Comparison of ENCODE assay signal across 16 cellular contexts in the genomic region with DNA sequence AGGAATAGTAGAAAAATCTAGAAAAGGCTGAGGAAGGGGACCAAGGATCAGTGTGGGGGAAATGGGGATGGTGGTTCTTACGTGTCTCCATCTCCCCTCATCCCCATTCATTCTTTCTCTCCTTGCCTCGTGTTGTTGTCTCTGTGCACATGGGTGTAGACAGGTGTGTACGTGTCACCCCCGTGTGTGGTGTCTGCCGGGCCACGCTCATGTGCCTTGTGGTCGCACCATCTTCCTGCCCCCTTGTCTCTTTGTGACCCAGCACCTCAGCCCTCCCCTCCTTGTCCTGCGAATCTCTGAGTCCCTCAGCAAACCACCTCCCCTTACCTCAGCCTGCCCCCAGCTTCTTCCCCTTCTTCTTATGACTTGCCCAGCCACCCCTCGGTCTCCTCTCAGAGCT. TPM values are rescaled to one million over a fixed set of nuclear protein-coding genes. Genes with fewer than 3 reads are reported as not detected.
DNase-seq lines count a peak whose midpoint lies in the region; ATAC-seq, FAIRE-seq and TF ChIP-seq lines count a peak whose summit lies in the region.
"Had no signal": no experiment of that assay in that cellular context is flagged by ENCODE, and none has a peak within 500 bp of the region (broad histone marks: within the 10 kb centered on the region; RNA-seq: fewer than 3 reads in every experiment).

No MANE protein-coding gene starts in this region.

- no peak overlapping the region for H2AFZ ChIP-seq in H1 (ENCODE audit: low read length)

- H3K4me1 Mint-ChIP-seq in stimulated activated naive CD8-positive, alpha-beta T cell treated with anti-CD3 and anti-CD28 coated beads, Interleukin-15, Interleukin-2, amounts not matched to agents 100 ng/mL and 50 ng/mL, for 24 hours (ENCODE audit: low read depth): no peaks in the 10 kb centered on the region
- H3K4me1 Mint-ChIP-seq in nephron (peaks cover 57% of the 10 kb centered on the region), type B pancreatic cell (ENCODE audit: unreplicated experiment) (peaks cover 56% of the 10 kb centered on the region)

- H3K4me1 ChIP-seq in H1 (replicated peaks in 1 of 4; ENCODE audit: control insufficient read depth in 3 of 4, insufficient read depth in 4 of 4, low read length in 3 of 4): peaks cover 0 to 41% (median 20%) of the 10 kb centered on the region in 4 experiments; a peak in 6 of 7 replicates

- H2BK5ac ChIP-seq in H1 (ENCODE audit: low read depth, low read length): peak overlapping the region; percentile 48; the same call in 1 of the 2 replicates

- no peak overlapping the region for H3K4me2 ChIP-seq in H1 (ENCODE audit: insufficient read depth in 1 of 2, low read depth in 2 of 2, low read length in 2 of 2)

- no peak for TF ChIP-seq RAD21 in H1 (IDR thresholded peaks at IDR 0.05 in 1 of 2, conservative IDR thresholded peaks at IDR 0.05 in 1 of 2; ENCODE audit: low read depth in 2 of 2, low read length in 2 of 2)

- H4K5ac ChIP-seq in H1 (ENCODE audit: insufficient read length, low read depth, low read length): no peak overlapping the region

- no peak for DNase-seq in stimulated activated naive CD8-positive, alpha-beta T cell treated with anti-CD3 and anti-CD28 coated beads, Interleukin-15, Interleukin-2, amounts not matched to agents 100 U/mL and 50 U/mL, for 24 hours
- DNase-seq in H1 (ENCODE audit: low read depth in 1 of 2, low spot score in 2 of 2): no peak
- DNase-seq in type B pancreatic cell (ENCODE audit: extremely low spot score, unreplicated experiment): no peak
- DNase-seq in iPS-NIHi11 (ENCODE audit: low spot score): no peak
- no peak for DNase-seq in brain microvascular endothelial cell
- no peak for DNase-seq in NCI-H2029 treated with DMSO at 0.1 percent for 48 hours (lab: John Stamatoyannopoulos, UW)
- DNase-seq: CD4-positive, alpha-beta T cell; NCI-H1417; NCI-H2029; NCI-H510A; NCI-H82; Right ventricle myocardium superior had no signal

- no peaks in the 10 kb centered on the region for H3K9me3 ChIP-seq in H1 (ENCODE audit: insufficient read depth in 2 of 2, low read depth in 1 of 2, low read length in 1 of 2)

- in situ Hi-C loops in brain microvascular endothelial cell (cut with HindIII; ENCODE audit: low pct_ligation_motif_present, low sequenced_read_pairs): no loop called here

- H3K9me3 Mint-ChIP-seq in stimulated activated naive CD8-positive, alpha-beta T cell treated with anti-CD3 and anti-CD28 coated beads, Interleukin-15, Interleukin-2, amounts not matched to agents 100 ng/mL and 50 ng/mL, for 24 hours: no peaks in the 10 kb centered on the region
- H3K9me3 Mint-ChIP-seq in nephron (no peaks in the 10 kb centered on the region), type B pancreatic cell (no peaks in the 10 kb centered on the region)
- H3K9me3 Mint-ChIP-seq: CD4-positive, alpha-beta T cell had no signal

- ATAC-seq in stimulated activated naive CD8-positive, alpha-beta T cell treated with anti-CD3 and anti-CD28 coated beads, Interleukin-15, Interleukin-2, amounts not matched to agents 100 U/mL and 50 U/mL, for 24 hours: no peak
- ATAC-seq: Panc1 had no signal

- H3K27ac ChIP-seq in H1 (ENCODE audit: low read depth, low read length) (no peak overlapping the region), brain microvascular endothelial cell (no peak overlapping the region)

- no peaks in the 10 kb centered on the region for H3K27me3 ChIP-seq in H1 (replicated peaks in 1 of 4; ENCODE audit: control insufficient read depth in 3 of 4, extremely low read depth in 1 of 4, insufficient read depth in 3 of 4, low read length in 3 of 4)
- H3K27me3 ChIP-seq in brain microvascular endothelial cell (replicated peaks): no peaks in the 10 kb centered on the region

- no peaks in the 10 kb centered on the region for H3K23me2 ChIP-seq in H1 (ENCODE audit: low read depth, low read length)

- no peak overlapping the region for H3K23ac ChIP-seq in H1 (ENCODE audit: insufficient read length)

- H3K56ac ChIP-seq in H1 (replicated peaks; ENCODE audit: insufficient read length, low read depth, low read length): no peak overlapping the region

- H2BK20ac ChIP-seq in H1 (ENCODE audit: low read length): peak overlapping the region; percentile 86; the same call in 1 of the 2 replicates

- no peak overlapping the region for H3K4me3 Mint-ChIP-seq in stimulated activated naive CD8-positive, alpha-beta T cell treated with anti-CD3 and anti-CD28 coated beads, Interleukin-15, Interleukin-2, amounts not matched to agents 100 ng/mL and 50 ng/mL, for 24 hours
- peak overlapping the region in 1 of 3 experiments; percentile 38 for H3K4me3 Mint-ChIP-seq in nephron
- H3K4me3 Mint-ChIP-seq in type B pancreatic cell: peak overlapping the region; percentile 67
- H3K4me3 Mint-ChIP-seq: CD4-positive, alpha-beta T cell had no signal

- no peaks in the 10 kb centered on the region for H3K79me2 ChIP-seq in H1 (ENCODE audit: control insufficient read depth in 1 of 2, insufficient read depth in 2 of 2, low read length in 2 of 2)

- H3K36me3 ChIP-seq in H1 (ENCODE audit: control insufficient read depth in 2 of 4, insufficient read depth in 4 of 4, low read length in 3 of 4): peaks cover 0 to 4% (median 1%) of the 10 kb centered on the region in 4 experiments; a peak in 3 of 8 replicates
- peaks cover 7% of the 10 kb centered on the region for H3K36me3 ChIP-seq in brain microvascular endothelial cell (replicated peaks)

- H3K14ac ChIP-seq in H1 (ENCODE audit: insufficient read length): no peak overlapping the region

- H3K27me3 Mint-ChIP-seq in stimulated activated naive CD8-positive, alpha-beta T cell treated with anti-CD3 and anti-CD28 coated beads, Interleukin-15, Interleukin-2, amounts not matched to agents 100 ng/mL and 50 ng/mL, for 24 hours: no peaks in the 10 kb centered on the region
- peaks cover 8% of the 10 kb centered on the region for H3K27me3 Mint-ChIP-seq in nephron (ENCODE audit: low read depth)
- no peaks in the 10 kb centered on the region for H3K27me3 Mint-ChIP-seq in type B pancreatic cell
- H3K27me3 Mint-ChIP-seq: CD4-positive, alpha-beta T cell had no signal

- H2BK120ac ChIP-seq in H1 (replicated peaks; ENCODE audit: low read depth, low read length): no peak overlapping the region

- H2AK5ac ChIP-seq in H1 (ENCODE audit: low read depth, low read length): peak overlapping the region; percentile 87

- TF ChIP-seq CTCF in H1 (IDR thresholded peaks at IDR 0.05; ENCODE audit: control extremely low read depth in 1 of 3, insufficient read depth in 1 of 3, low read depth in 1 of 3, low read length in 3 of 3) (no peak), nephron (IDR thresholded peaks at IDR 0.05; ENCODE audit: unreplicated experiment in 3 of 3) (no peak), type B pancreatic cell (conservative IDR thresholded peaks at IDR 0.05) (no peak), brain microvascular endothelial cell (IDR thresholded peaks at IDR 0.05; ENCODE audit: low read depth, low read length, missing control alignments) (no peak)

- peaks cover 9% of the 10 kb centered on the region for H3K36me3 Mint-ChIP-seq in stimulated activated naive CD8-positive, alpha-beta T cell treated with anti-CD3 and anti-CD28 coated beads, Interleukin-15, Interleukin-2, amounts not matched to agents 100 ng/mL and 50 ng/mL, for 24 hours (ENCODE audit: low read depth)
- H3K36me3 Mint-ChIP-seq in nephron (ENCODE audit: low read depth) (peaks cover 49% of the 10 kb centered on the region), type B pancreatic cell (peaks cover 14% of the 10 kb centered on the region)

- POLR2A ChIA-PET in H1 (lab: Charles Lee; ENCODE audit: partially characterized antibody): interaction anchor here (0.8 to 2.3 kb wide), 6 partner anchors 9 to 115 kb away, joined by 3 to 6 read pairs (median 4); no protein-coding TSS in a partner anchor

- H4K91ac ChIP-seq in H1 (replicated peaks; ENCODE audit: insufficient read length, low read length): peak overlapping the region; percentile 76

- 92% methylated on average over 9 of the region's 9 CpGs; no CpG with 5 or more reads in 1 of the 2 experiments for WGBS in H1 (ENCODE audit: extremely low coverage in 1 of 2, insufficient coverage in 1 of 2, insufficient read length in 1 of 2, insufficient replicate concordance in 2 of 2, low coverage in 1 of 2, low lambda C conversion rate in 2 of 2, missing lambda C conversion rate in 1 of 2), 2 experiments

- no peak for TF ChIP-seq EP300 in H1 (IDR thresholded peaks at IDR 0.05; ENCODE audit: borderline replicate concordance in 1 of 2, low read depth in 2 of 2, low read length in 2 of 2)

- peak overlapping the region; percentile 8 for H3K27ac Mint-ChIP-seq in stimulated activated naive CD8-positive, alpha-beta T cell treated with anti-CD3 and anti-CD28 coated beads, Interleukin-15, Interleukin-2, amounts not matched to agents 100 ng/mL and 50 ng/mL, for 24 hours
- H3K27ac Mint-ChIP-seq in nephron (peak overlapping the region in 2 of 3 experiments; percentile 35 to 65), type B pancreatic cell (peak overlapping the region; percentile 51)
- H3K27ac Mint-ChIP-seq: CD4-positive, alpha-beta T cell had no signal

- no peak overlapping the region for H3K4me3 ChIP-seq in H1 (ENCODE audit: extremely low read depth in 1 of 4, insufficient read depth in 2 of 4, low read depth in 3 of 4, low read length in 4 of 4)
- no peak overlapping the region for H3K4me3 ChIP-seq in brain microvascular endothelial cell (ENCODE audit: low read depth, low read length)

- CTCF ChIA-PET in H1 (lab: Charles Lee; ENCODE audit: partially characterized antibody): interaction anchor here (1.1 to 27.7 kb wide), 12 partner anchors 8 to 217 kb away, joined by 3 to 361 read pairs (median 8); no protein-coding TSS in a partner anchor

- peak overlapping the region; percentile 85; the same call in 1 of the 2 replicates for H2BK12ac ChIP-seq in H1 (ENCODE audit: low read depth, low read length)

- H2BK15ac ChIP-seq in H1 (ENCODE audit: low read length): 0 out of 2 replicates have a peak overlapping the region, but pooled peaks have one; percentile 2

- FAIRE-seq in H1 (lab: Jason Lieb, UNC): no peak
- FAIRE-seq: A204.1 had no signal

- H3K18ac ChIP-seq in H1 (ENCODE audit: extremely low read depth, low read length): no peak overlapping the region

- peaks cover 0 to 5% of the 10 kb centered on the region in 2 experiments for H4K20me1 ChIP-seq in H1 (replicated peaks in 1 of 2; ENCODE audit: control insufficient read depth in 1 of 2, insufficient read depth in 2 of 2, low read length in 2 of 2)

- no peak for TF ChIP-seq POLR2A in H1 (IDR thresholded peaks at IDR 0.05; ENCODE audit: control extremely low read depth in 1 of 2, low read depth in 2 of 2, low read length in 2 of 2)

- H4K8ac ChIP-seq in H1 (ENCODE audit: extremely low read depth, insufficient read depth, low read length): no peak overlapping the region

- H3K79me1 ChIP-seq in H1 (ENCODE audit: low read depth, low read length): no peaks in the 10 kb centered on the region

- no peak overlapping the region for H3K9ac ChIP-seq in H1 (replicated peaks in 1 of 4; ENCODE audit: extremely low read depth in 1 of 4, low read depth in 3 of 4, low read length in 3 of 4)

- H3K4ac ChIP-seq in H1 (replicated peaks; ENCODE audit: insufficient read length, low read depth, low read length): no peak overlapping the region

RNA-seq across cellular contexts. Expression of a gene that starts 39.4 kb away (rescaled TPM):
- 13.3 and 14.7 TPM in 2 replicates for total RNA-seq in H1 (2021; fragmentation: NEBNext Ultra II Directional; extraction: Animal tissue kit (Norgen Biotek cat#: 25700))
- polyA plus RNA-seq in H1 (2011; rRNA removed): 4.8 and 6.7 TPM in 2 replicates
- polyA plus RNA-seq in H1 (2011; cell fraction: cytosol; rRNA removed): 2.2 TPM
- polyA plus RNA-seq in H1 (2011; cell fraction: nucleus; rRNA removed): 8.8 TPM
- 9.6 to 20.8 TPM (median 19.1 TPM) in 4 replicates for polyA plus RNA-seq in H1 (2012, experiment 1 of 2)
- 13.4 TPM for polyA plus RNA-seq in H1 (2012, experiment 2 of 2)
- polyA plus RNA-seq in H1 (2013, experiment 1 of 2): 5.1 TPM
- polyA plus RNA-seq in H1 (2013, experiment 2 of 2): 5.1 TPM
- polyA minus RNA-seq in H1 (2011; rRNA and poly(A)+ RNA removed): 2.0 and 2.4 TPM in 2 replicates
- polyA minus RNA-seq in H1 (2011; cell fraction: cytosol; rRNA and poly(A)+ RNA removed): 9.3 TPM
- polyA minus RNA-seq in H1 (2011; cell fraction: nucleus; rRNA and poly(A)+ RNA removed): 5.1 TPM
- total RNA-seq in type B pancreatic cell (ENCODE audit: low replicate concordance): 62.2 and 100 TPM in 2 replicates

RNA-seq across cellular contexts. Expression of a gene that starts 52.7 kb away (rescaled TPM):
- total RNA-seq in H1 (2021; fragmentation: NEBNext Ultra II Directional; extraction: Animal tissue kit (Norgen Biotek cat#: 25700)): 38.5 and 41.0 TPM in 2 replicates
- polyA plus RNA-seq in H1 (2011; rRNA removed): 65.6 and 78.9 TPM in 2 replicates
- 73.5 TPM for polyA plus RNA-seq in H1 (2011; cell fraction: cytosol; rRNA removed)
- polyA plus RNA-seq in H1 (2011; cell fraction: nucleus; rRNA removed): 60.0 TPM
- polyA plus RNA-seq in H1 (2012, experiment 1 of 2): 21.8 to 38.0 TPM (median 35.1 TPM) in 4 replicates
- 41.2 TPM for polyA plus RNA-seq in H1 (2012, experiment 2 of 2)
- 36.9 TPM for polyA plus RNA-seq in H1 (2013, experiment 1 of 2)
- 40.4 TPM for polyA plus RNA-seq in H1 (2013, experiment 2 of 2)
- 10.9 and 15.4 TPM in 2 replicates for polyA minus RNA-seq in H1 (2011; rRNA and poly(A)+ RNA removed)
- 22.2 TPM for polyA minus RNA-seq in H1 (2011; cell fraction: cytosol; rRNA and poly(A)+ RNA removed)
- 12.8 TPM for polyA minus RNA-seq in H1 (2011; cell fraction: nucleus; rRNA and poly(A)+ RNA removed)
- 53.9 and 94.5 TPM in 2 replicates for total RNA-seq in type B pancreatic cell (ENCODE audit: low replicate concordance)
- total RNA-seq: CD4-positive, alpha-beta T cell had no signal
